ENCODE assay signal across 26 cellular contexts in the genomic region with DNA sequence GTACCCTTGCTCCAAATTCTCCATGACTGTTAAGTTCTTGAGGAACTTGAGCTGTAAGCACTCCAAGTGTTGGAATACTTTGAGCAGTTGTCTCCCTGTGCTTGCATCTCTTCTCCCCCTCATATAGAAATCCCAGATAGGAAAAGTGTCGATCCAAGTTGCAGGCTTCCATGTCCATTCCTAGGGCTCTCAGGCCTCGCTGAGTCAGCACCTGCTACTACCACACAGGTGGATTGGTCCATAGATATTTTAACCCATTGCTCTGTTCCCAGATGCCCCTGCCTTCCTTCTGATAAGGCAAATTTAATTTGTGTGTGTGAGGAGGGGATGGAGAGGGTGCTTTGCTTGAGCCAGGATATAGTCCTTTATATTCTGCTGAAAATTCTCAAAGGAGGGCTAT.
"Had no signal": no experiment of that assay in that cellular context is flagged by ENCODE, and none has a peak within 500 bp of the region (broad histone marks: within the 10 kb centered on the region; RNA-seq: fewer than 3 reads in every experiment).

No MANE protein-coding gene starts in this region.

- H3K4me3 ChIP-seq: coronary artery, esophagus squamous epithelium, gastrocnemius medialis, heart right ventricle, left lung, lower lobe of right lung had no signal

- FAIRE-seq: colon, endometrium, islet of Langerhans, keratinocyte had no signal

- H3K36me3 ChIP-seq: esophagus squamous epithelium, gastrocnemius medialis, heart right ventricle, left lung, lower lobe of right lung had no signal

- H3K9me3 ChIP-seq: esophagus squamous epithelium, gastrocnemius medialis, heart right ventricle, left lung, lower lobe of right lung had no signal

- DNase-seq: dermis blood vessel endothelial cell; effector CD8-positive, alpha-beta T cell; effector memory CD8-positive, alpha-beta T cell; endodermal cell; erythroblast; esophagus squamous epithelium; foreskin fibroblast; foreskin melanocyte; gastrocnemius medialis; glutamatergic neuron; head of caudate nucleus; heart right ventricle; hippocampal formation; left cardiac atrium; left lung; lower lobe of right lung; mesendoderm; midbrain; naive thymus-derived CD4-positive, alpha-beta T cell had no signal

- H3K27ac ChIP-seq: coronary artery, epithelial cell of prostate, esophagus squamous epithelium, gastrocnemius medialis, heart right ventricle, left lung, lower lobe of right lung had no signal

- H3K27me3 ChIP-seq: gastrocnemius medialis, heart right ventricle, left lung had no signal

- ATAC-seq: effector memory CD8-positive, alpha-beta T cell; esophagus mucosa; gastrocnemius medialis; heart right ventricle; left cardiac atrium; left lung; lower lobe of right lung; naive thymus-derived CD4-positive, alpha-beta T cell had no signal
